Comparison of ENCODE assay signal across 1 cellular context in genomic region chr16:53821957-53822625, GRCh38.
TF ChIP-seq lines count a peak whose summit lies in the region.

No MANE protein-coding gene starts in this region.

TF ChIP-seq in SK-N-SH, 30 proteins besides CTCF, POLR2A, EP300 and RAD21 (continued from another document):
- TF ChIP-seq MAX (IDR thresholded peaks at IDR 0.05; ENCODE audit: low read depth): no peak
- no peak for TF ChIP-seq CHD2 (IDR thresholded peaks at IDR 0.05; ENCODE audit: low read length, partially characterized antibody)
- peak; percentile 89 for TF ChIP-seq TEAD4 (IDR thresholded peaks at IDR 0.05; ENCODE audit: borderline replicate concordance, insufficient read depth)
- TF ChIP-seq RXRA (IDR thresholded peaks at IDR 0.05; ENCODE audit: borderline replicate concordance, low read depth): no peak
- TF ChIP-seq TAF1 (IDR thresholded peaks at IDR 0.05; ENCODE audit: borderline replicate concordance, low read depth, low read length): no peak
- peak; percentile 80 for TF ChIP-seq JUND (IDR thresholded peaks at IDR 0.05)
- peak; percentile 47 for TF ChIP-seq PBX3 (IDR thresholded peaks at IDR 0.05)
- no peak for TF ChIP-seq RFX5 (IDR thresholded peaks at IDR 0.05; ENCODE audit: low read length)
- no peak for TF ChIP-seq NRF1 (IDR thresholded peaks at IDR 0.05; ENCODE audit: low read depth, low read length)
- 0 out of 2 replicates have a peak, but pooled peaks have one; percentile 13 for TF ChIP-seq MEF2A (IDR thresholded peaks at IDR 0.05; ENCODE audit: borderline replicate concordance, low read depth)
- no peak for TF ChIP-seq MXI1 (IDR thresholded peaks at IDR 0.05; ENCODE audit: low read depth, low read length)
- TF ChIP-seq EZH2phosphoT487 (IDR thresholded peaks at IDR 0.05; ENCODE audit: borderline replicate concordance, low read depth): no peak
- no peak for TF ChIP-seq GABPA (IDR thresholded peaks at IDR 0.05; ENCODE audit: low read depth)
- TF ChIP-seq YY1 (IDR thresholded peaks at IDR 0.05; ENCODE audit: low read depth): no peak
- no peak for TF ChIP-seq FOXM1 (IDR thresholded peaks at IDR 0.05; ENCODE audit: low read depth)
- TF ChIP-seq FOXJ3 (CRISPR knock-in tag; IDR thresholded peaks at IDR 0.05): no peak
- no peak for TF ChIP-seq POLR2AphosphoS5 (IDR thresholded peaks at IDR 0.05; ENCODE audit: low read depth, low read length)
- TF ChIP-seq REST (IDR thresholded peaks at IDR 0.05; ENCODE audit: low read depth, low read length): no peak
- no peak for TF ChIP-seq RCOR1 (IDR thresholded peaks at IDR 0.05; ENCODE audit: low read length)
- TF ChIP-seq NFIC (IDR thresholded peaks at IDR 0.05; ENCODE audit: borderline replicate concordance): peak; percentile 84
- no peak for TF ChIP-seq SIN3A (IDR thresholded peaks at IDR 0.05; ENCODE audit: borderline replicate concordance, low read depth, low read length)
TF ChIP-seq in SK-N-SH: peak in this region for 8.
